In the genomic region with DNA sequence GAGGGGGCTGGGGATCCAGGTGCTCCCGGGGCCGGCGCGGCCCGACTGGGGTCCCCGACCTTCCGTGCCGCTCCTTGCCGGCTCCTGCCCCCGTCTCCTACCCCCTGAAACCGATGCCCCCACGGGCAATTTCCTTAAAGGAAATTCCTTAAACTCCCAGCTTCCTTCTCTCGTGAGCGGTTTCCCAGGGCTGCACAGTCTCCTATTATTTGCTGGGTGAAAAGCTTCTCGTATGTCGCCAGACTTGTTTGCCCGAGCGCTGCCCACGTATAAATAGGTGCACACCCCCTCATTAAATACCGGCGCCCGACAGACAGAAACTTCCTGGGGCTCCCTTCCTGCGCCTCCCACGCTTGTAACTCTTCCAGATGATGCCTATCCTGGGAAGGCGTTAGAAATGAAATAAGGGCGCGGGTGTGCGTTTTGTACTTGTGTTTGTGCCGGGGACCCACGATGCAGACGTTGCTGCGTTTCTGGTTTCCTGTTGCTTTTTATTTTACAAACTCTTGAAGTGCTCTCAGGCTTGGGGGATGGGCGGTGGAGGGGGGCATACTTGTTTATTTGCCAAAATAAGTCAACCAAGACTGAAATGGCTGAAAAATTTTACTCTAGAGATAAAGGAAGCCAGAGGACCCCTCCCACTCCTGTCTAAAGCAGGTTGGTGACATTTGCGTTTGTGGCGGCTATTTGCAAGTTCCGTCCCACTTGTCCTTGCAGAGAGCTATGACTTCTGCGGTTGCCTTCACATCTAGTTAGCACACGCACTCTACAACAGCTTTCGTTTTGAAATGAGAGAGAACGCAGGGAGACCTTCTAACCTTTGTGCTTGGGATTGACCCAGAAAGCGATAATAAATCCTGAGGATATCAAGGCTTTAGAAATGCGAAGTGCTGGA, we compare ENCODE assay signal across 7 cellular contexts. TPM values are rescaled to one million over a fixed set of nuclear protein-coding genes. Genes with fewer than 3 reads are reported as not detected.
DNase-seq lines count a peak whose midpoint lies in the region; ATAC-seq, FAIRE-seq and TF ChIP-seq lines count a peak whose summit lies in the region.

No MANE protein-coding gene starts in this region.

- DNase-seq in GM12891 (ENCODE audit: insufficient read length, low spot score), result peak; percentile 70
- peak; percentile 42 for DNase-seq in SK-N-MC (ENCODE audit: low read depth, low spot score)
- no peak for DNase-seq in brain microvascular endothelial cell
- DNase-seq in inferior parietal cortex (ENCODE audit: extremely low spot score), result peak; percentile 72
- DNase-seq in small intestine, result peak; percentile 89
- no peak for DNase-seq in cortex of kidney (lab: John Stamatoyannopoulos, UW)

- H3K4me3 ChIP-seq in SK-N-MC (peak overlapping the region; percentile 80), brain microvascular endothelial cell (ENCODE audit: low read depth, low read length) (peak overlapping the region; percentile 55), small intestine (ENCODE audit: low read depth in 1 of 2, low read length in 2 of 2) (peak overlapping the region; percentile 89 to 94)

- H3K27me3 ChIP-seq in brain microvascular endothelial cell (replicated peaks) (no peaks in the 10 kb centered on the region), small intestine (ENCODE audit: control insufficient read depth in 2 of 2, insufficient read depth in 2 of 2, low read length in 2 of 2) (no peaks in the 10 kb centered on the region)

- no peaks in the 10 kb centered on the region for H3K9me3 ChIP-seq in SK-N-MC (ENCODE audit: low read depth, low read length)
- H3K9me3 ChIP-seq in small intestine (ENCODE audit: control insufficient read depth, low read depth), result no peaks in the 10 kb centered on the region

- in situ Hi-C loops in brain microvascular endothelial cell (cut with HindIII; ENCODE audit: low pct_ligation_motif_present, low sequenced_read_pairs), result no loop called here

- no peak for TF ChIP-seq POLR2A in GM12891 (IDR thresholded peaks at IDR 0.05; ENCODE audit: low read depth, low read length)

- peak; percentile 85 for FAIRE-seq in GM12891 (lab: Jason Lieb, UNC)
- FAIRE-seq in small intestine (lab: Jason Lieb, UNC), result no peak

- H3K27ac ChIP-seq in SK-N-MC (no peak overlapping the region), brain microvascular endothelial cell (no peak overlapping the region), small intestine (ENCODE audit: low read depth in 1 of 2, low read length in 1 of 2) (peak overlapping the region; percentile 87 to 91)

- TF ChIP-seq CTCF in brain microvascular endothelial cell (IDR thresholded peaks at IDR 0.05; ENCODE audit: low read depth, low read length, missing control alignments), result no peak

- peak; percentile 56 for ATAC-seq in HG03175 (IDR thresholded peaks at IDR 0.05; ENCODE audit: unreplicated experiment)

- 0 to 1% (median 0%) methylated on average over 32 to 42 of the region's 42 CpGs for WGBS in small intestine, 3 donors

- H3K36me3 ChIP-seq in SK-N-MC (ENCODE audit: insufficient read depth, low read length) (no peaks in the 10 kb centered on the region), brain microvascular endothelial cell (replicated peaks) (no peaks in the 10 kb centered on the region), small intestine (ENCODE audit: control insufficient read depth in 2 of 2, insufficient read depth in 2 of 2, low read length in 2 of 2) (no peaks in the 10 kb centered on the region)

- H3K4me1 ChIP-seq in small intestine (ENCODE audit: control insufficient read depth in 2 of 2, insufficient read depth in 1 of 2, low read depth in 1 of 2, low read length in 1 of 2), result peaks cover 4 to 6% of the 10 kb centered on the region in 2 donors

- peak overlapping the region; percentile 51 for H3K9ac ChIP-seq in SK-N-MC (ENCODE audit: insufficient read length)

TF ChIP-seq in GM12891, 5 proteins besides CTCF, POLR2A, EP300 and RAD21:
- TF ChIP-seq POU2F2 (IDR thresholded peaks at IDR 0.05; ENCODE audit: low read depth, low read length) (no peak), POLR2AphosphoS5 (IDR thresholded peaks at IDR 0.05; ENCODE audit: low read depth, low read length) (no peak), TAF1 (IDR thresholded peaks at IDR 0.05; ENCODE audit: low read depth, low read length) (no peak), SPI1 (IDR thresholded peaks at IDR 0.05; ENCODE audit: low read depth, low read length) (no peak), PAX5 (IDR thresholded peaks at IDR 0.05; ENCODE audit: insufficient read depth, low read length, severe bottlenecking) (no peak)

RNA-seq across cellular contexts. Expression of a gene that starts 1.0 kb away (rescaled TPM):
- polyA plus RNA-seq in GM12891 (2012; ENCODE audit: low read depth, missing spikeins), result 4.8 TPM
- 100 to 1,000 TPM in 2 of 3 donors, 10 to 100 TPM in 1; 71.2 to 284 (median 126) TPM for polyA plus RNA-seq in small intestine

RNA-seq across cellular contexts. Expression of a gene that starts 59.6 kb away (rescaled TPM):
- 20.8 TPM for polyA plus RNA-seq in GM12891 (2012; ENCODE audit: low read depth, missing spikeins)
- polyA plus RNA-seq in small intestine, result 10 to 100 TPM; 22.8 to 31.4 (median 24.0) TPM

Comparison
In these comparisons a context has a peak if more than half of its experiments do, and no peak if none do; other contexts are left out.
1. DNase-seq: peak in GM12891 (single experiment), SK-N-MC (single experiment), inferior parietal cortex (single experiment) and small intestine (single experiment); none in brain microvascular endothelial cell (single experiment) and cortex of kidney (single experiment).
2. H3K27ac ChIP-seq: peak in small intestine (2 of 2); none in SK-N-MC (single experiment) and brain microvascular endothelial cell (single experiment).
3. Peak in every context shown above with its lines, with median percentiles within 50 percentile points of each other: H3K4me3 ChIP-seq.